In genomic region chr11:35663408-35663702, GRCh38 we compare ENCODE assay signal across 8 cellular contexts. TPM values are rescaled to one million over a fixed set of nuclear protein-coding genes. Genes with fewer than 3 reads are reported as not detected.
DNase-seq lines count a peak whose midpoint lies in the region; ATAC-seq and TF ChIP-seq lines count a peak whose summit lies in the region.

No MANE protein-coding gene starts in this region.

- H3K9me3 ChIP-seq in CD4-positive, alpha-beta T cell (ENCODE audit: control insufficient read depth, low read length) = peaks cover 27% of the 10 kb centered on the region
- H3K9me3 ChIP-seq in OCI-LY7 (ENCODE audit: low read length) = peaks cover 19% of the 10 kb centered on the region; the same call in 1 of the 2 replicates
- H3K9me3 ChIP-seq in endocrine pancreas (ENCODE audit: control insufficient read depth, low read length) = peaks cover 4% of the 10 kb centered on the region
- H3K9me3 ChIP-seq in neutrophil = no peaks in the 10 kb centered on the region

- H3K27me3 ChIP-seq in CD4-positive, alpha-beta T cell (ENCODE audit: control insufficient read depth, insufficient read depth, low read length) = no peaks in the 10 kb centered on the region
- H3K27me3 ChIP-seq in endocrine pancreas (ENCODE audit: control insufficient read depth, insufficient read depth, low read length) (no peaks in the 10 kb centered on the region), neutrophil (peaks cover 48% of the 10 kb centered on the region)

- peaks cover 3% of the 10 kb centered on the region for H3K27me3 Mint-ChIP-seq in CD4-positive, alpha-beta T cell

- peak overlapping the region; percentile 90 for H3K4me3 Mint-ChIP-seq in CD4-positive, alpha-beta T cell

- CTCF ChIA-PET in CD4-positive, alpha-beta T cell (lab: Charles Lee) = no interaction called here
- CTCF ChIA-PET in OCI-LY7 (lab: Charles Lee; ENCODE audit: unreplicated experiment) = no interaction called here

- in situ Hi-C loops in GM13976 (cut with MboI; ENCODE audit: low sequenced_read_pairs, unreplicated experiment) = no loop called here

- H3K4me2 ChIP-seq in OCI-LY7 (ENCODE audit: low read length) = peak overlapping the region; percentile 74

- H3K9me2 ChIP-seq in OCI-LY7 (ENCODE audit: insufficient read depth, low read length) = no peaks in the 10 kb centered on the region

- H3K36me3 ChIP-seq in OCI-LY7 (ENCODE audit: insufficient read depth, low read length) (no peaks in the 10 kb centered on the region; the same call in 1 of the 2 replicates), endocrine pancreas (ENCODE audit: control insufficient read depth, insufficient read depth, low read length) (no peaks in the 10 kb centered on the region), neutrophil (no peaks in the 10 kb centered on the region)

- no peaks in the 10 kb centered on the region; the same call in 1 of the 2 replicates for H3K79me2 ChIP-seq in OCI-LY7 (ENCODE audit: insufficient read depth, low read depth, low read length)

- BruUV-seq in OCI-LY7 (replicated peaks; lab: Mats Ljungman, UMichigan) = no TSS peak

- no peak for DNase-seq in CD4-positive, alpha-beta T cell
- DNase-seq in OCI-LY7 (ENCODE audit: low spot score) (no peak), GM13976 (ENCODE audit: low spot score) (no peak)
- no peak for DNase-seq in stimulated activated CD4-positive, alpha-beta T cell treated with anti-CD3 and anti-CD28 coated beads, Interleukin-2, amount 100 ng/mL, for 24 hours

- peaks cover 58% of the 10 kb centered on the region for H3K4me1 Mint-ChIP-seq in CD4-positive, alpha-beta T cell (ENCODE audit: low read depth)

- H3K4me1 ChIP-seq in OCI-LY7 (ENCODE audit: insufficient read depth, low read length, poor library complexity, severe bottlenecking) (peaks cover 6% of the 10 kb centered on the region), endocrine pancreas (ENCODE audit: control insufficient read depth, insufficient read depth, low read length) (no peaks in the 10 kb centered on the region), neutrophil (ENCODE audit: control insufficient read depth in 1 of 2, insufficient read depth in 1 of 2, low read depth in 1 of 2, low read length in 1 of 2) (peaks cover 16 to 23% of the 10 kb centered on the region in 2 experiments)

- no peak for TF ChIP-seq CTCF in CD4-positive, alpha-beta T cell (IDR thresholded peaks at IDR 0.05)
- TF ChIP-seq CTCF in OCI-LY7 (conservative IDR thresholded peaks at IDR 0.05; ENCODE audit: low read length) (no peak), neutrophil (IDR thresholded peaks at IDR 0.05) (no peak), GM13976 (IDR thresholded peaks at IDR 0.05; ENCODE audit: borderline replicate concordance, control extremely low read depth, extremely low read depth, insufficient read depth, missing control alignments) (no peak)

- H3K9ac ChIP-seq in endocrine pancreas (ENCODE audit: control insufficient read depth, insufficient read depth, low read length) = peak overlapping the region; percentile 45

- H3K27ac Mint-ChIP-seq in CD4-positive, alpha-beta T cell = peak overlapping the region; percentile 90

- ATAC-seq in CD4-positive, alpha-beta T cell (ENCODE audit: poor library complexity) = no peak
- no peak for ATAC-seq in GM21515 (IDR thresholded peaks at IDR 0.05; ENCODE audit: unreplicated experiment)
- ATAC-seq in HG03565 (IDR thresholded peaks at IDR 0.05; ENCODE audit: unreplicated experiment) = no peak

- peak overlapping the region; percentile 80 for H3K27ac ChIP-seq in CD4-positive, alpha-beta T cell (ENCODE audit: low read depth, low read length)
- no peak overlapping the region for H3K27ac ChIP-seq in OCI-LY7 (ENCODE audit: low read depth, low read length, poor library complexity, severe bottlenecking)
- H3K27ac ChIP-seq in neutrophil = peak overlapping the region; percentile 68

- H3K4me3 ChIP-seq in OCI-LY7 (ENCODE audit: low read depth, low read length, poor library complexity, severe bottlenecking) (peak overlapping the region; percentile 69), endocrine pancreas (ENCODE audit: control insufficient read depth, insufficient read depth, low read length) (peak overlapping the region; percentile 40), neutrophil (ENCODE audit: low read depth in 1 of 2, low read length in 1 of 2) (peak overlapping the region; percentile 64 to 72)

- H4K20me1 ChIP-seq in OCI-LY7 (ENCODE audit: insufficient read depth, low read length) = no peaks in the 10 kb centered on the region

- peaks cover 23% of the 10 kb centered on the region for H3K9me3 Mint-ChIP-seq in CD4-positive, alpha-beta T cell

- intact Hi-C loops in CD4-positive, alpha-beta T cell (cut with DNase I, micrococcal nuclease) = loop anchor here (2.0 to 10.0 kb wide), 6 partner anchors 619 to 1959 kb away; partner anchors contain the start of genes APIP (in 1 of the 2), C11orf91 (in 1 of the 2), CAT (in 1 of the 2) and PDHX (in 1 of the 2)
- intact Hi-C loops in OCI-LY7 (cut with micrococcal nuclease; ENCODE audit: unreplicated experiment) = no loop called here

- H3K36me3 Mint-ChIP-seq in CD4-positive, alpha-beta T cell (ENCODE audit: low read depth) = peaks cover 59% of the 10 kb centered on the region

- peak overlapping the region; percentile 79; the same call in 1 of the 2 replicates for H2AFZ ChIP-seq in OCI-LY7 (ENCODE audit: low read length)

- POLR2A ChIA-PET in CD4-positive, alpha-beta T cell (lab: Charles Lee) = no interaction called here
- POLR2A ChIA-PET in OCI-LY7 (lab: Charles Lee) = no interaction called here

RNA-seq across cellular contexts. Expression of gene TRIM44, which starts 0.8 kb away (rescaled TPM):
- 10 to 100 TPM; 32.1 to 36.7 TPM for total RNA-seq in CD4-positive, alpha-beta T cell
- 5.9 and 11.3 TPM in 2 replicates for total RNA-seq in OCI-LY7 (2014; rRNA removed; shearing (Covaris generic))
- total RNA-seq in OCI-LY7 (2022) = 19.9 and 30.0 TPM in 2 replicates

RNA-seq across cellular contexts. Expression of gene FJX1, which starts 45.1 kb away (rescaled TPM):
- total RNA-seq in CD4-positive, alpha-beta T cell = not detected
- not detected in 2 replicates for total RNA-seq in OCI-LY7 (2014; rRNA removed; shearing (Covaris generic))
- 0.63 and 1.2 TPM in 2 replicates for total RNA-seq in OCI-LY7 (2022)
